ENCODE assay signal across 17 cellular contexts in the genomic region with DNA sequence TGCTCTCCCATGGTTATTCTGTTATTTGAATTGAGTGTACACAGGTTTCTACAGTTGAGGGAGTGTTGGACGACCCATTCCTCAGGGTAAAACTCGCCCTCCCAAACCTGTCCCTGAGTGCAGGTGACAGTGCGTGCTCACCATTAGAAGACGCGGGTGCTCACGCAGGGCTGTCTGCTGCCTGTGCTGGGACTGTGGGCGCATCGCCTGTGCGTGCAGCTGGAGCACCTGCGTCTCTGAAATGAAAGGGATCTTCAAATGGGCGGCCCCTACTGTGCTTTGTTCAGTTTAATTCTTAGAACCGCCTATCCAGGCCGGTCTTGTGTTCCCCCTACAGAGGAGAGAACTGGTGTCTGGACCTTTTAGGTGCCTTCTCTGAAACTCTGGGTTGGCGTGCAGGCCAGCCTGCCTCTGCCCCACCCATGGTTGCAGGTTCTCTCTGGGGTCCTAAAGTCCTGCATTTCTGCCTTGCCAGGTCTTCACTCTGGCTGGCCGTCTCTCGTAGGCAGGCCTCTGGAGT.
DNase-seq lines count a peak whose midpoint lies in the region; ATAC-seq and TF ChIP-seq lines count a peak whose summit lies in the region.
"Had no signal": no experiment of that assay in that cellular context is flagged by ENCODE, and none has a peak within 500 bp of the region (broad histone marks: within the 10 kb centered on the region; RNA-seq: fewer than 3 reads in every experiment).

No MANE protein-coding gene starts in this region.

- H3K4me3 ChIP-seq in thymus (ENCODE audit: low read length) = no peak overlapping the region
- H3K4me3 ChIP-seq in right lobe of liver = no peak overlapping the region
- H3K4me3 ChIP-seq: heart left ventricle, prostate gland had no signal

- H3K4me1 ChIP-seq in thymus (ENCODE audit: control insufficient read depth, insufficient read depth, low read length) (peaks cover 34% of the 10 kb centered on the region), right lobe of liver (no peaks in the 10 kb centered on the region)
- H3K4me1 ChIP-seq: heart left ventricle, prostate gland had no signal

- H3K27me3 ChIP-seq in thymus (ENCODE audit: control insufficient read depth, insufficient read depth) (no peaks in the 10 kb centered on the region), right lobe of liver (no peaks in the 10 kb centered on the region)
- H3K27me3 ChIP-seq: heart left ventricle had no signal

- no peaks in the 10 kb centered on the region for H3K9me3 ChIP-seq in T-helper 17 cell (ENCODE audit: control insufficient read depth, low read length, poor library complexity, severe bottlenecking)
- no peaks in the 10 kb centered on the region for H3K9me3 ChIP-seq in thymus (ENCODE audit: control insufficient read depth)
- H3K9me3 ChIP-seq in right lobe of liver = no peaks in the 10 kb centered on the region
- H3K9me3 ChIP-seq: prostate gland had no signal

- peaks cover 9% of the 10 kb centered on the region for H3K36me3 ChIP-seq in thymus (ENCODE audit: control insufficient read depth, insufficient read depth)
- no peaks in the 10 kb centered on the region for H3K36me3 ChIP-seq in right lobe of liver
- H3K36me3 ChIP-seq: heart left ventricle, prostate gland had no signal

- WGBS in thymus = 39% methylated on average over 16 of the region's 16 CpGs
- 85% methylated on average over 13 of the region's 16 CpGs for WGBS in right lobe of liver (ENCODE audit: insufficient coverage, low coverage, low lambda C conversion rate, missing lambda C conversion rate)

- peaks cover 13% of the 10 kb centered on the region for H3K9me3 Mint-ChIP-seq in activated naive CD8-positive, alpha-beta T cell treated with anti-CD3 and anti-CD28 coated beads, Interleukin-2, amount 50 U/mL, for 24 hours

- intact Hi-C loops in right lobe of liver (cut with DNase I) = no loop called here

- H3K27ac Mint-ChIP-seq in T-helper 17 cell = no peak overlapping the region
- H3K27ac Mint-ChIP-seq in activated naive CD8-positive, alpha-beta T cell treated with anti-CD3 and anti-CD28 coated beads, Interleukin-2, amount 50 U/mL, for 24 hours = peak overlapping the region; percentile 85
- H3K27ac Mint-ChIP-seq: mesothelial cell of epicardium, nephron progenitor cell had no signal

- CTCF ChIA-PET in RWPE1 (lab: Yijun Ruan, JAX) = no interaction called here

- H3K4me1 Mint-ChIP-seq in T-helper 17 cell = peaks cover 12% of the 10 kb centered on the region
- peaks cover 48% of the 10 kb centered on the region for H3K4me1 Mint-ChIP-seq in activated naive CD8-positive, alpha-beta T cell treated with anti-CD3 and anti-CD28 coated beads, Interleukin-2, amount 50 U/mL, for 24 hours

- peak overlapping the region; percentile 15 for H3K4me3 Mint-ChIP-seq in T-helper 17 cell
- H3K4me3 Mint-ChIP-seq in activated naive CD8-positive, alpha-beta T cell treated with anti-CD3 and anti-CD28 coated beads, Interleukin-2, amount 50 U/mL, for 24 hours = peak overlapping the region; percentile 32
- H3K4me3 Mint-ChIP-seq: mesothelial cell of epicardium, nephron progenitor cell had no signal

- DNase-seq in stimulated activated CD4-positive, alpha-beta T cell treated with anti-CD3 and anti-CD28 coated beads, Interleukin-4, amount 100 ng/mL, for 1 hour = peak; percentile 19
- no peak for DNase-seq in stimulated activated CD4-positive, alpha-beta T cell treated with anti-CD3 and anti-CD28 coated beads, Interleukin-12 subunit alpha, Interleukin-12 subunit beta, amount 100 ng/mL, for 4 hours
- DNase-seq in T-helper 17 cell = no peak
- DNase-seq in activated naive CD8-positive, alpha-beta T cell treated with anti-CD3 and anti-CD28 coated beads, Interleukin-2, amount 50 U/mL, for 24 hours = no peak
- DNase-seq in right lobe of liver = no peak
- no peak for DNase-seq in T-helper 9 cell
- no peak for DNase-seq in RWPE1 (ENCODE audit: low spot score)
- DNase-seq: anterior cingulate cortex; dermis blood vessel endothelial cell; NCI-H1092 treated with DMSO at 0.1 percent for 48 hours; NCI-H2029 treated with DMSO at 0.1 percent for 48 hours; nephron progenitor cell; stimulated activated CD4-positive, alpha-beta T cell treated with anti-CD3 and anti-CD28 coated beads, Interleukin-4, amount 100 ng/mL, for 24 hours had no signal

- H3K27me3 Mint-ChIP-seq in T-helper 17 cell = peaks cover 6% of the 10 kb centered on the region
- H3K27me3 Mint-ChIP-seq in activated naive CD8-positive, alpha-beta T cell treated with anti-CD3 and anti-CD28 coated beads, Interleukin-2, amount 50 U/mL, for 24 hours = no peaks in the 10 kb centered on the region

- POLR2A ChIA-PET in RWPE1 (lab: Yijun Ruan, JAX; ENCODE audit: low non-redundant PET) = no interaction called here

- no peak for TF ChIP-seq CTCF in right lobe of liver (IDR thresholded peaks at IDR 0.05)
- TF ChIP-seq CTCF in RWPE1 (conservative IDR thresholded peaks at IDR 0.05; ENCODE audit: low read depth) = no peak

- H3K36me3 Mint-ChIP-seq in T-helper 17 cell (ENCODE audit: low read depth) = no peaks in the 10 kb centered on the region
- H3K36me3 Mint-ChIP-seq in activated naive CD8-positive, alpha-beta T cell treated with anti-CD3 and anti-CD28 coated beads, Interleukin-2, amount 50 U/mL, for 24 hours (ENCODE audit: low read depth) = peaks cover 2% of the 10 kb centered on the region
- H3K36me3 Mint-ChIP-seq: mesothelial cell of epicardium had no signal

- ATAC-seq in T-helper 17 cell = peak; percentile 53
- ATAC-seq in activated naive CD8-positive, alpha-beta T cell treated with anti-CD3 and anti-CD28 coated beads, Interleukin-2, amount 50 U/mL, for 24 hours = no peak
- ATAC-seq in right lobe of liver = no peak

- H3K27ac ChIP-seq in thymus (ENCODE audit: low read depth) (peak overlapping the region; percentile 15), right lobe of liver (no peak overlapping the region), RWPE1 (no peak overlapping the region)
- H3K27ac ChIP-seq: heart left ventricle, prostate gland had no signal

- no peak for TF ChIP-seq POLR2A in right lobe of liver (IDR thresholded peaks at IDR 0.05)
